Comparison of ENCODE assay signal across 8 cellular contexts in the genomic region with DNA sequence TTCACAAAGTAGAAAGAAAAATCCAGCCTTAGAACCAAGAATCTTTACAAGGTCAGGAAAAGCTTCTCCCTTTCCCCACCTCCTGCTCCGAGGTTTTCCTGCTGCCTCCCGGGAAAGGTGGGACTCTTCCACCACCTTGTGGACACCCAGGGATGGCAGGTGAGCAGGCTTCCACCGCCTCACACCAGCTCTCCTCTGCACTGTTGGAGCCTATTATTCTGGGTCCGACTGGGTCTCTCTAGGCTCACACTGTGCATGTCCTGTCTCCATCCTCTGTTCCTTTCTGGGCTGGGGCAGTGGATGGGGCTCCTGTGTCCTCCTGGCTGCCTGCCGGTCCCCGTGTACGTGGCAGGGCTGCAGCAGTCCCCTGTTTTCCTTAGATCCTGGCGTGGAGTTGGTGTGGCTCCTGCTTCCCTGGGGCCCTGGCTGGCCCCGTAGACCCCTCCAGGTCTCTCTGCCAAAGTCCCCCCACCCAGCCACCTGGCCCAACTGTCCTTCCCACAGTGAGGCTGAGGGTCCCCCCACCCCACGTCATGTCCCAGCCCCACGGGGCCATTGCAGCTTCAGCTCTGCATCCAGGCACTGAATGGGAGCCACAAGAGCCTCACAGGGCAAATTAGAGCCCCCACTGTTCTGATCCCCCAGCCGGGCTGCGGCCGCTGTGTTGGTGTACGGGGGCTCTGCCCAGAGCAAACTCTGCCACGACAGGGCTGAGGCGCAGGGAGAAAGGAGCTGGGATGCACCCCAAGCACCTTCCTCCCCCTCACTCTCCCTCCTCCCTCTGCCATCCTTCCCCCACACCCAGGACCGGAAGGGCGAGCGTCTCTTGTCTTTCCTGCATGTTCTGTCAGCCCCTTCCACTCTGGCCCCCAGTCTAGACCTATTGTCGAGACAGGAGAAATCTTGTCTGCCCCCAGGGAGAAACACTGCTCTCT. TPM values are rescaled to one million over a fixed set of nuclear protein-coding genes. Genes with fewer than 3 reads are reported as not detected.
DNase-seq lines count a peak whose midpoint lies in the region; ATAC-seq and TF ChIP-seq lines count a peak whose summit lies in the region.

No MANE protein-coding gene starts in this region.

- intact Hi-C loops in mucosa of descending colon (cut with DNase I, micrococcal nuclease) = loop anchor here (10.0 kb wide), 2 partner anchors 300 to 330 kb away; no protein-coding TSS in a partner anchor

- H3K36me3 ChIP-seq in mucosa of descending colon (ENCODE audit: low read depth) = no peaks in the 10 kb centered on the region

- TF ChIP-seq CTCF in AG10803 (conservative IDR thresholded peaks at IDR 0.05; ENCODE audit: low read length) (peak; percentile 94), epithelial cell of esophagus (IDR thresholded peaks at IDR 0.05; ENCODE audit: insufficient read depth, low read depth, low read length, missing control alignments) (peak; percentile 97), mucosa of descending colon (IDR thresholded peaks at IDR 0.05) (peak; percentile 67)

- ATAC-seq in mucosa of descending colon = peak; percentile 95
- ATAC-seq in HG03520 (IDR thresholded peaks at IDR 0.05; ENCODE audit: unreplicated experiment) = no peak

- H3K9me3 ChIP-seq in mucosa of descending colon = no peaks in the 10 kb centered on the region

- peaks cover 13% of the 10 kb centered on the region for H3K4me1 ChIP-seq in mucosa of descending colon (ENCODE audit: low read depth)

- DNase-seq in AG10803 (ENCODE audit: low read depth) = peak; percentile 65
- peak; percentile 82 for DNase-seq in H4 (ENCODE audit: low spot score)
- peak; percentile 94 for DNase-seq in NCI-H510A (lab: John Stamatoyannopoulos, UW)
- peak; percentile 70 for DNase-seq in activated CD8-positive, alpha-beta memory T cell treated with anti-CD3 and anti-CD28 coated beads for 24 hours
- peak; percentile 80 for DNase-seq in epithelial cell of esophagus (ENCODE audit: low read depth)
- DNase-seq in mucosa of descending colon = peak; percentile 71 to 86 (median 85)
- DNase-seq in superior temporal gyrus (ENCODE audit: extremely low spot score) = peak; percentile 75

- H3K4me3 ChIP-seq in AG10803 (ENCODE audit: low read length) (no peak overlapping the region), epithelial cell of esophagus (ENCODE audit: low read length) (no peak overlapping the region), mucosa of descending colon (no peak overlapping the region)

RNA-seq across cellular contexts. Expression of a gene that starts 3.3 kb away (rescaled TPM):
- 0.31 TPM in 1 of 2 replicates, not detected in the other for total RNA-seq in H4 (2014; rRNA removed; shearing (Covaris generic))
- 1 to 10 TPM in 1 of 3 donors, under 1 TPM in 1, not detected in 1; 0.55 to 3.9 TPM for total RNA-seq in mucosa of descending colon
